Comparison of ENCODE assay signal across 8 cellular contexts in genomic region chr1:13965770-13966398, GRCh38.
DNase-seq lines count a peak whose midpoint lies in the region; ATAC-seq and TF ChIP-seq lines count a peak whose summit lies in the region.

No MANE protein-coding gene starts in this region.

- CTCF ChIA-PET in activated CD4-positive, alpha-beta memory T cell treated with anti-CD3 and anti-CD28 coated beads for 36 hours (lab: Charles Lee): no interaction called here
- CTCF ChIA-PET in activated CD4-positive, alpha-beta memory T cell treated with anti-CD3 and anti-CD28 coated beads, Interleukin-2, amount 10 ng/mL, durations not matched to agents 7 days and 5 days (lab: Charles Lee): no interaction called here

- TF ChIP-seq CTCF in astrocyte of the spinal cord (IDR thresholded peaks at IDR 0.05; ENCODE audit: low read depth, low read length) (peak; percentile 46), testis (IDR thresholded peaks at IDR 0.05) (peak; percentile 43 to 54 (median 49))

- POLR2A ChIA-PET in activated CD4-positive, alpha-beta memory T cell treated with anti-CD3 and anti-CD28 coated beads for 36 hours (lab: Charles Lee): no interaction called here
- POLR2A ChIA-PET in activated CD4-positive, alpha-beta memory T cell treated with anti-CD3 and anti-CD28 coated beads, Interleukin-2, amount 10 ng/mL, durations not matched to agents 7 days and 5 days (lab: Charles Lee): no interaction called here

- ATAC-seq in HG03175 (IDR thresholded peaks at IDR 0.05; ENCODE audit: unreplicated experiment): no peak

- H3K4me3 ChIP-seq in astrocyte of the spinal cord (ENCODE audit: low read depth, low read length) (no peak overlapping the region), testis (no peak overlapping the region)

- intact Hi-C loops in activated CD4-positive, alpha-beta memory T cell treated with anti-CD3 and anti-CD28 coated beads for 36 hours (cut with micrococcal nuclease): no loop called here
- intact Hi-C loops in testis (cut with DNase I; ENCODE audit: low total_unique reads): no loop called here

- no peak overlapping the region for H3K27ac Mint-ChIP-seq in activated CD4-positive, alpha-beta memory T cell treated with anti-CD3 and anti-CD28 coated beads for 36 hours
- H3K27ac Mint-ChIP-seq in activated CD4-positive, alpha-beta memory T cell treated with anti-CD3 and anti-CD28 coated beads, Interleukin-2, amount 10 ng/mL, durations not matched to agents 7 days and 5 days: no peak overlapping the region

- H3K36me3 ChIP-seq in testis (ENCODE audit: low read depth, missing control alignments): no peaks in the 10 kb centered on the region

- peak; percentile 13 for DNase-seq in activated CD4-positive, alpha-beta memory T cell treated with anti-CD3 and anti-CD28 coated beads for 36 hours
- no peak for DNase-seq in activated CD4-positive, alpha-beta memory T cell treated with anti-CD3 and anti-CD28 coated beads, Interleukin-2, amount 10 ng/mL, durations not matched to agents 7 days and 5 days
- DNase-seq in NCI-H2107 treated with DMSO at 0.1 percent for 48 hours (lab: John Stamatoyannopoulos, UW; ENCODE audit: unreplicated experiment) (peak; percentile 53), astrocyte of the spinal cord (ENCODE audit: low read depth, low spot score) (peak; percentile 48), iPS-NIHi7 (ENCODE audit: extremely low spot score) (peak; percentile 89), testis (peak; percentile 85), KG1 (lab: John Stamatoyannopoulos, UW) (no peak)

- no peak for TF ChIP-seq POLR2A in testis (IDR thresholded peaks at IDR 0.05)

- H3K9me3 Mint-ChIP-seq in activated CD4-positive, alpha-beta memory T cell treated with anti-CD3 and anti-CD28 coated beads for 36 hours: peaks cover 8% of the 10 kb centered on the region
- H3K9me3 Mint-ChIP-seq in activated CD4-positive, alpha-beta memory T cell treated with anti-CD3 and anti-CD28 coated beads, Interleukin-2, amount 10 ng/mL, durations not matched to agents 7 days and 5 days: peaks cover 2% of the 10 kb centered on the region

- H3K4me3 Mint-ChIP-seq in activated CD4-positive, alpha-beta memory T cell treated with anti-CD3 and anti-CD28 coated beads for 36 hours: no peak overlapping the region
- H3K4me3 Mint-ChIP-seq in activated CD4-positive, alpha-beta memory T cell treated with anti-CD3 and anti-CD28 coated beads, Interleukin-2, amount 10 ng/mL, durations not matched to agents 7 days and 5 days: no peak overlapping the region

- peaks cover 22% of the 10 kb centered on the region for H3K27me3 Mint-ChIP-seq in activated CD4-positive, alpha-beta memory T cell treated with anti-CD3 and anti-CD28 coated beads for 36 hours
- peaks cover 7% of the 10 kb centered on the region for H3K27me3 Mint-ChIP-seq in activated CD4-positive, alpha-beta memory T cell treated with anti-CD3 and anti-CD28 coated beads, Interleukin-2, amount 10 ng/mL, durations not matched to agents 7 days and 5 days

- H3K27me3 ChIP-seq in testis: no peaks in the 10 kb centered on the region

- WGBS in testis, 2 donors: 37 to 38% methylated on average over 8 of the region's 8 CpGs

- H3K4me1 ChIP-seq in testis: no peaks in the 10 kb centered on the region

- no peaks in the 10 kb centered on the region for H3K4me1 Mint-ChIP-seq in activated CD4-positive, alpha-beta memory T cell treated with anti-CD3 and anti-CD28 coated beads for 36 hours (ENCODE audit: low read depth)
- no peaks in the 10 kb centered on the region for H3K4me1 Mint-ChIP-seq in activated CD4-positive, alpha-beta memory T cell treated with anti-CD3 and anti-CD28 coated beads, Interleukin-2, amount 10 ng/mL, durations not matched to agents 7 days and 5 days

- no peak overlapping the region for H3K27ac ChIP-seq in testis

- no peaks in the 10 kb centered on the region for H3K9me3 ChIP-seq in testis

- no peaks in the 10 kb centered on the region for H3K36me3 Mint-ChIP-seq in activated CD4-positive, alpha-beta memory T cell treated with anti-CD3 and anti-CD28 coated beads for 36 hours
- no peaks in the 10 kb centered on the region for H3K36me3 Mint-ChIP-seq in activated CD4-positive, alpha-beta memory T cell treated with anti-CD3 and anti-CD28 coated beads, Interleukin-2, amount 10 ng/mL, durations not matched to agents 7 days and 5 days (ENCODE audit: low read depth)

- in situ Hi-C loops in astrocyte of the spinal cord (cut with HindIII; ENCODE audit: low sequenced_read_pairs): no loop called here

Comparison
In these comparisons a context has a peak if more than half of its experiments do, and no peak if none do; other contexts are left out.
1. DNase-seq: peak in activated CD4-positive, alpha-beta memory T cell treated with anti-CD3 and anti-CD28 coated beads for 36 hours (single experiment), NCI-H2107 treated with DMSO at 0.1 percent for 48 hours (single experiment), astrocyte of the spinal cord (single experiment), iPS-NIHi7 (single experiment) and testis (single experiment); none in activated CD4-positive, alpha-beta memory T cell treated with anti-CD3 and anti-CD28 coated beads, Interleukin-2, amount 10 ng/mL, durations not matched to agents 7 days and 5 days (single experiment) and KG1 (single experiment).